Comparison of ENCODE assay signal across 9 cellular contexts in the genomic region with DNA sequence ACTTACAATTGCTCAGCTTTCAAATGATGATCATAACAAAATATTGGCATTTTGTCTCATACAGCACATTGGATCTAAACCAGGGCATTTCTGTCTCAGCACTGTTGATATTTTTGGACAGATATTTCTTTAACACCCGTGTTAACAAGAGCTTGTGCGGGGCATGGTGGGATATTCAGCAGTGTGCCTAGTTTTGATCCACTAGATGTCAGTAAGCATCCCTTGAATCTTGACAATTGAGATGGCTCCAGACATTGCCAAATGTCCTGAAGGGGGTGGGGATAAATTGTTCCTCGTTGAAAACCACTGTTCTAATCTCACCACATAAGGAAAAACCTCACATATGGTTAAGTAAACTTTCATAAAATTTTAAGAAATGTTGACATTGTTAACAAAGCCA.
DNase-seq lines count a peak whose midpoint lies in the region; ATAC-seq and TF ChIP-seq lines count a peak whose summit lies in the region.
"Had no signal": no experiment of that assay in that cellular context is flagged by ENCODE, and none has a peak within 500 bp of the region (broad histone marks: within the 10 kb centered on the region; RNA-seq: fewer than 3 reads in every experiment).

No MANE protein-coding gene starts in this region.

- H3K36me3 ChIP-seq in WERI-Rb-1: no peaks in the 10 kb centered on the region
- H3K36me3 ChIP-seq in mesenchymal stem cell (ENCODE audit: control insufficient read depth in 1 of 2, insufficient read depth in 2 of 2, low read depth in 1 of 2, low read length in 2 of 2): no peaks in the 10 kb centered on the region
- no peaks in the 10 kb centered on the region for H3K36me3 ChIP-seq in uterus

- in situ Hi-C loops in G401 (cut with HindIII; ENCODE audit: low sequenced_read_pairs): no loop called here

- H2BK5ac ChIP-seq in mesenchymal stem cell (ENCODE audit: low read depth, low read length, poor library complexity, severe bottlenecking): no peak overlapping the region

- no peak overlapping the region for H3K23ac ChIP-seq in mesenchymal stem cell (ENCODE audit: low read length in 2 of 2)

- H3K18ac ChIP-seq in mesenchymal stem cell (ENCODE audit: low read depth in 1 of 2, low read length in 2 of 2): no peak overlapping the region

- H2AFZ ChIP-seq in mesenchymal stem cell (ENCODE audit: low read depth, low read length): no peak overlapping the region

- no peak overlapping the region for H2BK12ac ChIP-seq in mesenchymal stem cell (ENCODE audit: low read length in 2 of 2)

- no peak overlapping the region for H3K4me2 ChIP-seq in mesenchymal stem cell (ENCODE audit: low read length, poor library complexity, severe bottlenecking)

- H2AK5ac ChIP-seq in mesenchymal stem cell (ENCODE audit: low read length, severe bottlenecking): no peak overlapping the region

- 33% methylated on average over 2 of the region's 3 CpGs for WGBS in mesenchymal stem cell

- H3K9ac ChIP-seq in mesenchymal stem cell (ENCODE audit: low read length): no peak overlapping the region

- no peak overlapping the region for H3K14ac ChIP-seq in mesenchymal stem cell (ENCODE audit: low read length in 2 of 2)

- TF ChIP-seq CTCF in WERI-Rb-1 (IDR thresholded peaks at IDR 0.05; ENCODE audit: low read depth, low read length) (peak; percentile 48; the same call in 1 of the 2 replicates), uterus (IDR thresholded peaks at IDR 0.05) (no peak)

- H2BK15ac ChIP-seq in mesenchymal stem cell (ENCODE audit: low read depth, poor library complexity, severe bottlenecking): no peak overlapping the region

- intact Hi-C loops in uterus (cut with DNase I; ENCODE audit: low total_unique reads): no loop called here

- H3K27me3 ChIP-seq in WERI-Rb-1 (ENCODE audit: insufficient read depth, low read depth, severe bottlenecking) (no peaks in the 10 kb centered on the region), mesenchymal stem cell (ENCODE audit: control insufficient read depth in 1 of 2, insufficient read depth in 1 of 2, low read length in 2 of 2) (no peaks in the 10 kb centered on the region), uterus (no peaks in the 10 kb centered on the region)

- no peaks in the 10 kb centered on the region for H3K79me1 ChIP-seq in mesenchymal stem cell (replicated peaks; ENCODE audit: low read length, poor library complexity, severe bottlenecking)

- no peak overlapping the region for H3K4ac ChIP-seq in mesenchymal stem cell (ENCODE audit: low read depth in 1 of 2, low read length in 2 of 2)

- ATAC-seq in HG03354 (IDR thresholded peaks at IDR 0.05; ENCODE audit: poor library complexity, severe bottlenecking, unreplicated experiment): no peak
- ATAC-seq: activated CD8-positive, alpha-beta T cell treated with anti-CD3 and anti-CD28 coated beads, Interleukin-2, amount 10 ng/mL, durations not matched to agents 7 days and 5 days had no signal

- H3K4me3 ChIP-seq in WERI-Rb-1 (ENCODE audit: low read depth, low read length): no peak overlapping the region
- H3K4me3 ChIP-seq in mesenchymal stem cell (ENCODE audit: insufficient read depth in 1 of 2, low read depth in 1 of 2, low read length in 2 of 2): no peak overlapping the region
- no peak overlapping the region for H3K4me3 ChIP-seq in uterus

- H2BK120ac ChIP-seq in mesenchymal stem cell (ENCODE audit: low read depth, low read length): no peak overlapping the region

- H3K9me3 ChIP-seq in WERI-Rb-1 (ENCODE audit: severe bottlenecking): no peaks in the 10 kb centered on the region
- no peaks in the 10 kb centered on the region for H3K9me3 ChIP-seq in mesenchymal stem cell (ENCODE audit: control insufficient read depth, low read length)
- no peaks in the 10 kb centered on the region for H3K9me3 ChIP-seq in uterus

- no peak for TF ChIP-seq POLR2A in uterus (IDR thresholded peaks at IDR 0.05)

- H3K4me1 ChIP-seq in mesenchymal stem cell (ENCODE audit: control insufficient read depth, insufficient read depth, low read depth, low read length) (no peaks in the 10 kb centered on the region), uterus (no peaks in the 10 kb centered on the region)

- no peak overlapping the region for H3K27ac ChIP-seq in WERI-Rb-1
- H3K27ac ChIP-seq in mesenchymal stem cell (ENCODE audit: low read length, poor library complexity, severe bottlenecking): no peak overlapping the region
- H3K27ac ChIP-seq in uterus: no peak overlapping the region

- no peak overlapping the region for H4K91ac ChIP-seq in mesenchymal stem cell (ENCODE audit: low read length)

- no peak overlapping the region for H4K8ac ChIP-seq in mesenchymal stem cell (ENCODE audit: low read length)

- peak; percentile 4 for DNase-seq in G401 (ENCODE audit: low spot score)
- peak; percentile 17 for DNase-seq in MV-4-11 (lab: John Stamatoyannopoulos, UW)
- peak; percentile 50 for DNase-seq in WERI-Rb-1
- peak; percentile 1 for DNase-seq in mesenchymal stem cell
- DNase-seq in uterus: no peak
- no peak for DNase-seq in islet precursor cell
- no peak for DNase-seq in epidermal melanocyte (ENCODE audit: insufficient read length, low spot score)
- DNase-seq: activated CD8-positive, alpha-beta T cell treated with anti-CD3 and anti-CD28 coated beads, Interleukin-2, amount 10 ng/mL, durations not matched to agents 7 days and 5 days had no signal

Comparison
In these comparisons a context has a peak if more than half of its experiments do, and no peak if none do; other contexts are left out.
1. DNase-seq: peak in G401 (single experiment), MV-4-11 (single experiment), WERI-Rb-1 (single experiment) and mesenchymal stem cell (single experiment); none in uterus (0 of 2), islet precursor cell (single experiment) and epidermal melanocyte (single experiment).